ENCODE assay signal across 26 cellular contexts in the genomic region with DNA sequence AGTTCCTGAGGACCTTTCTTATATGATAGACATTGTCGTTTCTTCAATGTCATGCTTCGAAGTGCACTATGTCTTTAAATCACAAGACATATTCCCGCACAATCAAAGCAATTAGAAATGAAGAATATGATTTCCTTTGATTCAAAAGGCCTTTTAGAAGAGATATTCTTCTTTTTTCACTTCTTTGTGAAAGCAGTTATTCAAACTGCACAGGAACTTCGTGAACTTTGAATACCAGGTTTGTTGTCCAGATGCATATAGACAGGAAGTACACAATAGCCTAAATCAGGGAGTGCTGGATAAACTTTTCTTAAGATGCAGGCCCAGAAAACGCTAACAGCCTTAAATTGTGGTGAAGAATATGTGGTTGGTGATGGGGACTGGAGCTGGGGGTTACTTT.
"Had no signal": no experiment of that assay in that cellular context is flagged by ENCODE, and none has a peak within 500 bp of the region (broad histone marks: within the 10 kb centered on the region; RNA-seq: fewer than 3 reads in every experiment).

No MANE protein-coding gene starts in this region.

- DNase-seq: activated B cell treated with CpG ODN at 0.5 μM for 24 hours; activated CD4-positive, alpha-beta memory T cell treated with anti-CD3 and anti-CD28 coated beads for 36 hours; activated CD4-positive, alpha-beta T cell treated with anti-CD3 and anti-CD28 coated beads for 48 hours; activated CD4-positive, alpha-beta T cell treated with anti-CD3 and anti-CD28 coated beads, Interleukin-2, amount 50 U/mL, for 1 hour; activated CD8-positive, alpha-beta memory T cell treated with anti-CD3 and anti-CD28 coated beads, Interleukin-2, amount 10 ng/mL, durations not matched to agents 7 days and 5 days; activated CD8-positive, alpha-beta memory T cell treated with anti-CD3 and anti-CD28 coated beads, Interleukin-2, amount 50 U/mL, for 4 hours; activated CD8-positive, alpha-beta T cell treated with anti-CD3 and anti-CD28 coated beads, Interleukin-2, amount 10 ng/mL, durations not matched to agents 7 days and 5 days; activated effector memory CD4-positive, alpha-beta T cell treated with anti-CD3 and anti-CD28 coated beads, Interleukin-2, amount 50 U/mL, for 16 hours; activated naive CD4-positive, alpha-beta T cell treated with anti-CD3 and anti-CD28 coated beads for 36 hours; activated naive CD8-positive, alpha-beta T cell treated with anti-CD3 and anti-CD28 coated beads for 36 hours; activated naive CD8-positive, alpha-beta T cell treated with anti-CD3 and anti-CD28 coated beads, Interleukin-2, amount 50 U/mL, for 24 hours; activated T-cell treated with anti-CD3 and anti-CD28 coated beads, Interleukin-2, amount 50 U/mL, for 1 hour; activated T-cell treated with anti-CD3 and anti-CD28 coated beads, Interleukin-2, amount 50 U/mL, for 48 hours; adrenal gland; amygdala; aorta; body of pancreas; caudate nucleus; colonic mucosa; effector CD8-positive, alpha-beta T cell; endodermal cell; erythroblast; head of caudate nucleus; T-cell; T-helper 9 cell; WERI-Rb-1 had no signal
